Comparison of ENCODE assay signal across 8 cellular contexts in genomic region chr11:3163241-3163981, GRCh38.
DNase-seq lines count a peak whose midpoint lies in the region; ATAC-seq and TF ChIP-seq lines count a peak whose summit lies in the region.

No MANE protein-coding gene starts in this region.

- peak overlapping the region; percentile 74 for H3K4me3 Mint-ChIP-seq in stimulated activated effector memory CD8-positive, alpha-beta T cell treated with anti-CD3 and anti-CD28 coated beads, Interleukin-12 subunit alpha, Interleukin-12 subunit beta, amount 100 ng/mL, for 72 hours

- ATAC-seq in stimulated activated effector memory CD8-positive, alpha-beta T cell treated with anti-CD3 and anti-CD28 coated beads, Interleukin-12 subunit alpha, Interleukin-12 subunit beta, amount 100 ng/mL, for 72 hours, result no peak
- ATAC-seq in HG03439 (IDR thresholded peaks at IDR 0.05; ENCODE audit: unreplicated experiment), result no peak

- H3K27me3 ChIP-seq in HUES6 (ENCODE audit: control insufficient read depth, insufficient read depth, low read length) (peaks cover 48% of the 10 kb centered on the region), iPS-15b (ENCODE audit: control insufficient read depth, insufficient read depth, low read length) (peaks cover 12% of the 10 kb centered on the region)

- H3K9ac ChIP-seq in HUES6 (ENCODE audit: low read length) (no peak overlapping the region), iPS-15b (ENCODE audit: low read depth, low read length) (no peak overlapping the region)

- H3K4me3 ChIP-seq in HUES6 (ENCODE audit: low read depth, low read length), result peak overlapping the region; percentile 72
- H3K4me3 ChIP-seq in iPS-15b (ENCODE audit: low read depth, low read length), result peak overlapping the region; percentile 73

- no peak for TF ChIP-seq CTCF in GM13977 (IDR thresholded peaks at IDR 0.05; ENCODE audit: extremely low read depth, insufficient read depth, missing control alignments)

- no peaks in the 10 kb centered on the region for H3K9me3 Mint-ChIP-seq in stimulated activated effector memory CD8-positive, alpha-beta T cell treated with anti-CD3 and anti-CD28 coated beads, Interleukin-12 subunit alpha, Interleukin-12 subunit beta, amount 100 ng/mL, for 72 hours

- H3K27ac Mint-ChIP-seq in stimulated activated effector memory CD8-positive, alpha-beta T cell treated with anti-CD3 and anti-CD28 coated beads, Interleukin-12 subunit alpha, Interleukin-12 subunit beta, amount 100 ng/mL, for 72 hours, result peak overlapping the region; percentile 80

- H3K36me3 Mint-ChIP-seq in stimulated activated effector memory CD8-positive, alpha-beta T cell treated with anti-CD3 and anti-CD28 coated beads, Interleukin-12 subunit alpha, Interleukin-12 subunit beta, amount 100 ng/mL, for 72 hours, result no peaks in the 10 kb centered on the region

- no peak overlapping the region for H3K27ac ChIP-seq in HUES6 (ENCODE audit: low read depth, low read length)

- H3K4me1 ChIP-seq in HUES6 (ENCODE audit: control insufficient read depth, insufficient read depth, low read length) (peaks cover 58% of the 10 kb centered on the region), iPS-15b (ENCODE audit: control insufficient read depth, insufficient read depth, low read length) (peaks cover 5% of the 10 kb centered on the region)

- in situ Hi-C loops in GM13977 (cut with MboI; ENCODE audit: low pct_unique_long_range_greater_than_20kb, low sequenced_read_pairs, unreplicated experiment), result no loop called here

- DNase-seq in activated naive CD4-positive, alpha-beta T cell treated with anti-CD3 and anti-CD28 coated beads, Interleukin-2, amount 50 U/mL, for 16 hours, result peak; percentile 7
- DNase-seq in stimulated activated effector memory CD8-positive, alpha-beta T cell treated with anti-CD3 and anti-CD28 coated beads, Interleukin-12 subunit alpha, Interleukin-12 subunit beta, amount 100 ng/mL, for 72 hours (ENCODE audit: low spot score in 2 of 2), result no peak
- DNase-seq in NCI-H187 (lab: John Stamatoyannopoulos, UW) (no peak), GM13977 (ENCODE audit: low spot score) (no peak)
- no peak for DNase-seq in activated CD8-positive, alpha-beta memory T cell treated with anti-CD3 and anti-CD28 coated beads, Interleukin-2, amount 50 U/mL, for 48 hours

- H3K9me3 ChIP-seq in HUES6 (ENCODE audit: control insufficient read depth, insufficient read depth, low read depth, low read length) (no peaks in the 10 kb centered on the region), iPS-15b (ENCODE audit: control insufficient read depth, insufficient read depth, low read length) (no peaks in the 10 kb centered on the region)

- peaks cover 56% of the 10 kb centered on the region for H3K4me1 Mint-ChIP-seq in stimulated activated effector memory CD8-positive, alpha-beta T cell treated with anti-CD3 and anti-CD28 coated beads, Interleukin-12 subunit alpha, Interleukin-12 subunit beta, amount 100 ng/mL, for 72 hours

- H3K36me3 ChIP-seq in HUES6 (ENCODE audit: control insufficient read depth, insufficient read depth, low read length), result no peaks in the 10 kb centered on the region
- no peaks in the 10 kb centered on the region for H3K36me3 ChIP-seq in iPS-15b (ENCODE audit: control insufficient read depth, insufficient read depth, low read length)
